In the genomic region with DNA sequence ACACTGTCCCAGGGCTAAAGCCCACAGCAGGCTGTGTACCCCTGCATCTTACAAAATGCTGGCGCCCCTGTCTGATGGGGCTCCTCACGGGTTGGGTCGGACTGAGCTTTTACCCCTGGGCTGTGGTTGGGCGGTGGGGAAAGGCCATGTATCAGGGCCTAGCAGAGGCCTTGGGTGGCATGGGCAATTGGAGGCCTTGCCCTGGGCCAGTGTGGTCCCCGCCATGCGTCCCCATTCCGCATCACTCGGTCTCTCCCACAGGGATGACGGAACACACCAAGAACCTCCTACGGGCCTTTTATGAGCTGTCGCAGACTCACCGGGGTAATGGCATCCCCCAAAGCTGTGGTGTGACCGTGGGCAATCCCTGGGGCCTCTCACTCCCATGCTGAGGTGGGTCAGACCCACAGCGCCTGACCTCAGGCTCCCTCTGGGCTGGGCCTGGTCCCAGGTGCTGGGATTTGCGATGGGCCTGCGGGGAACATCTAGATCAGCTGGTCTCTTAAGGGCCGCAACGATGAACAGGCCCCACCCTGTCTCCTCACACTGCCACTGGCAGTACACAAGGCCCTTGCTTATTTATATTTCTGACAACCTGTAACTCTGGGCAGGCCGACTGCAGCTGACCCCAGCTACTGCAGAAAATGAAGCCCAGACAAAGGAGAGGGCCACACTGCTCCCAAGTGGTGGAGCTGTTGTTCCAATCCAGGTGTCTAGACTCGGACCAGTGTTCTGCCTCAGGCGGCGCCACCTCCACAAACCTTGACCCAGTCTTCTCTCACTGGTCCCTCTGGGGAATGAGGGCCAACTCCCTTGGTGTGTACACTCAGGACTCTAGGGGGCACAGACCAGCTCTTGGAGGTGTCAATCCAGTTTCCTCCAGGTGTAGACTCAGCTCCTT, we compare ENCODE assay signal across 16 cellular contexts.
"Had no signal": no experiment of that assay in that cellular context is flagged by ENCODE, and none has a peak within 500 bp of the region (broad histone marks: within the 10 kb centered on the region; RNA-seq: fewer than 3 reads in every experiment).

No MANE protein-coding gene starts in this region.

- ATAC-seq: activated CD4-positive, CD25-positive, alpha-beta regulatory T cell treated with anti-CD3 and anti-CD28 coated beads, Interleukin-2, amount 50 U/mL, for 24 hours; activated naive CD4-positive, alpha-beta T cell treated with anti-CD3 and anti-CD28 coated beads, Interleukin-2, amount 50 U/mL, for 72 hours; stimulated activated effector memory CD8-positive, alpha-beta T cell treated with anti-CD3 and anti-CD28 coated beads, Interleukin-12 subunit alpha, Interleukin-12 subunit beta, amount 100 ng/mL, for 72 hours had no signal

- DNase-seq: activated CD4-positive, alpha-beta T cell treated with anti-CD3 and anti-CD28 coated beads, Interleukin-2, amount 50 U/mL, for 4 hours; activated effector memory CD4-positive, alpha-beta T cell treated with anti-CD3 and anti-CD28 coated beads, Interleukin-2, amount 50 U/mL, for 16 hours; activated T-cell treated with anti-CD3 and anti-CD28 coated beads, Interleukin-2, amount 50 U/mL, for 1 hour; amniotic stem cell; effector CD4-positive, alpha-beta T cell; hypothalamus; naive B cell; small intestine; SW 1271 had no signal

- H3K9me3 ChIP-seq: breast epithelium, upper lobe of left lung had no signal

- H3K27me3 ChIP-seq: breast epithelium, upper lobe of left lung had no signal

- H3K4me1 Mint-ChIP-seq: naive B cell; stimulated activated effector memory CD8-positive, alpha-beta T cell treated with anti-CD3 and anti-CD28 coated beads, Interleukin-12 subunit alpha, Interleukin-12 subunit beta, amount 100 ng/mL, for 72 hours had no signal

- H3K4me3 ChIP-seq: breast epithelium, upper lobe of left lung had no signal

- H3K4me3 Mint-ChIP-seq: stimulated activated effector memory CD8-positive, alpha-beta T cell treated with anti-CD3 and anti-CD28 coated beads, Interleukin-12 subunit alpha, Interleukin-12 subunit beta, amount 100 ng/mL, for 72 hours; T-helper 2 cell treated with Interferon-gamma antibody and Interleukin-4, amounts not matched to agents 5 μg/mL and 100 μg/mL, for 36 hours had no signal

- H3K27ac Mint-ChIP-seq: activated naive CD4-positive, alpha-beta T cell treated with anti-CD3 and anti-CD28 coated beads, Interleukin-2, amount 50 U/mL, for 72 hours; stimulated activated effector memory CD8-positive, alpha-beta T cell treated with anti-CD3 and anti-CD28 coated beads, Interleukin-12 subunit alpha, Interleukin-12 subunit beta, amount 100 ng/mL, for 72 hours; T-helper 2 cell treated with Interferon-gamma antibody and Interleukin-4, amounts not matched to agents 5 μg/mL and 100 μg/mL, for 36 hours had no signal

- H3K9me3 Mint-ChIP-seq: activated naive CD4-positive, alpha-beta T cell treated with anti-CD3 and anti-CD28 coated beads, Interleukin-2, amount 50 U/mL, for 72 hours; naive B cell; stimulated activated effector memory CD8-positive, alpha-beta T cell treated with anti-CD3 and anti-CD28 coated beads, Interleukin-12 subunit alpha, Interleukin-12 subunit beta, amount 100 ng/mL, for 72 hours; T-helper 2 cell treated with Interferon-gamma antibody and Interleukin-4, amounts not matched to agents 5 μg/mL and 100 μg/mL, for 36 hours had no signal

- H3K27me3 Mint-ChIP-seq: naive B cell had no signal

- H3K27ac ChIP-seq: breast epithelium, epithelial cell of prostate had no signal
